8 cellular contexts compared by ENCODE assay signal in genomic region chr1:66333463-66334232, GRCh38.
DNase-seq lines count a peak whose midpoint lies in the region; ATAC-seq and TF ChIP-seq lines count a peak whose summit lies in the region.

No MANE protein-coding gene starts in this region.

- no peak for ATAC-seq in GM18870 (IDR thresholded peaks at IDR 0.05; ENCODE audit: unreplicated experiment)

- H3K4me1 ChIP-seq in left ventricle myocardium inferior, result peaks cover 80% of the 10 kb centered on the region
- H3K4me1 ChIP-seq in spleen, result peaks cover 32 to 99% (median 68%) of the 10 kb centered on the region in 6 donors

- TF ChIP-seq POLR2A in GM18951 (IDR thresholded peaks at IDR 0.05; ENCODE audit: extremely low read depth, insufficient read depth, insufficient read length) (peak; percentile 27), spleen (IDR thresholded peaks at IDR 0.05) (no peak)

- TF ChIP-seq CTCF in left ventricle myocardium inferior (IDR thresholded peaks at IDR 0.05; ENCODE audit: borderline replicate concordance) (no peak), spleen (IDR thresholded peaks at IDR 0.05 in 8 of 11, conservative IDR thresholded peaks at IDR 0.05 in 3 of 11) (no peak)

- H3K36me3 ChIP-seq in left ventricle myocardium inferior, result no peaks in the 10 kb centered on the region
- peaks cover 0 to 9% (median 0%) of the 10 kb centered on the region in 6 donors for H3K36me3 ChIP-seq in spleen

- intact Hi-C loops in left ventricle myocardium inferior (cut with micrococcal nuclease) (no loop called here), spleen (cut with DNase I; ENCODE audit: low total_unique reads) (no loop called here)

- DNase-seq in UCSD-AML1 (lab: John Stamatoyannopoulos, UW; ENCODE audit: unreplicated experiment) (peak; percentile 38), left ventricle myocardium inferior (peak; percentile 38), spleen (no peak), NCI-H1930 (lab: John Stamatoyannopoulos, UW) (no peak), NCI-H1436 treated with DMSO at 0.1 percent for 48 hours (lab: John Stamatoyannopoulos, UW) (no peak)
- DNase-seq in effector CD4-positive, alpha-beta T cell, result no peak

- no peaks in the 10 kb centered on the region for H3K9me3 ChIP-seq in left ventricle myocardium inferior (replicated peaks)
- H3K9me3 ChIP-seq in spleen, result no peaks in the 10 kb centered on the region

- in situ Hi-C loops in GM18951 (cut with MboI; ENCODE audit: low sequenced_read_pairs, unreplicated experiment), result no loop called here

- H3K27me3 ChIP-seq in left ventricle myocardium inferior (ENCODE audit: low read depth) (no peaks in the 10 kb centered on the region), spleen (replicated peaks in 1 of 7) (no peaks in the 10 kb centered on the region)

- WGBS in spleen, 5 donors, result 16 to 28% (median 17%) methylated on average over 4 of the region's 4 CpGs

- H3K27ac ChIP-seq in left ventricle myocardium inferior (replicated peaks) (peak overlapping the region; percentile 90), spleen (peak overlapping the region; percentile 82 to 96 (median 90))

- H3K4me3 ChIP-seq in left ventricle myocardium inferior, result peak overlapping the region; percentile 74
- peak overlapping the region; percentile 56 to 72 (median 64) for H3K4me3 ChIP-seq in spleen

Comparison
In these comparisons a context has a peak if more than half of its experiments do, and no peak if none do; other contexts are left out.
1. DNase-seq: peak in UCSD-AML1 (single experiment) and left ventricle myocardium inferior (single experiment); none in spleen (single experiment), NCI-H1930 (0 of 2), NCI-H1436 treated with DMSO at 0.1 percent for 48 hours (single experiment) and effector CD4-positive, alpha-beta T cell (single experiment).